1 cellular context compared by ENCODE assay signal in genomic region chr7:44638611-44639557, GRCh38.
TF ChIP-seq lines count a peak whose summit lies in the region.

No MANE protein-coding gene starts in this region.

TF ChIP-seq in HEK293, 187 proteins besides CTCF, POLR2A, EP300 and RAD21 (continued from another document and continues in another):
- TF ChIP-seq ZNF518A (tag by site-specific recombination; conservative IDR thresholded peaks at IDR 0.05; ENCODE audit: low read depth) (peak; percentile 55; the same call in 1 of the 2 replicates), ZNF140 (tag by site-specific recombination; IDR thresholded peaks at IDR 0.05) (no peak), SP2 (tag by site-specific recombination; IDR thresholded peaks at IDR 0.05) (peak; percentile 47; the same call in 1 of the 2 replicates), ZNF585B (tag by site-specific recombination; IDR thresholded peaks at IDR 0.05) (no peak), ZNF580 (tag by site-specific recombination; IDR thresholded peaks at IDR 0.05) (no peak), TSHZ1 (tag by site-specific recombination; IDR thresholded peaks at IDR 0.05; ENCODE audit: borderline replicate concordance) (no peak), ZNF670 (tag by site-specific recombination; IDR thresholded peaks at IDR 0.05; ENCODE audit: low read depth) (no peak), ZNF692 (tag by site-specific recombination; IDR thresholded peaks at IDR 0.05) (peak; percentile 100), ZNF280D (tag by site-specific recombination; IDR thresholded peaks at IDR 0.05) (0 out of 2 replicates have a peak, but pooled peaks have one; percentile 18), ZFP41 (tag by site-specific recombination; IDR thresholded peaks at IDR 0.05; ENCODE audit: borderline replicate concordance) (no peak), GLI2 (tag by site-specific recombination; IDR thresholded peaks at IDR 0.05; ENCODE audit: borderline replicate concordance, low read depth) (no peak), YY2 (tag by site-specific recombination; IDR thresholded peaks at IDR 0.05) (no peak), ZNF16 (tag by site-specific recombination; IDR thresholded peaks at IDR 0.05; ENCODE audit: low read depth) (no peak), ZNF596 (tag by site-specific recombination; IDR thresholded peaks at IDR 0.05) (no peak), HIC1 (tag by site-specific recombination; IDR thresholded peaks at IDR 0.05) (no peak), ELK4 (IDR thresholded peaks at IDR 0.05; ENCODE audit: borderline replicate concordance, low read depth, low read length) (no peak), ZNF146 (tag by site-specific recombination; IDR thresholded peaks at IDR 0.05) (peak; percentile 14; the same call in 1 of the 2 replicates), ZNF707 (tag by site-specific recombination; IDR thresholded peaks at IDR 0.05) (no peak), SP7 (tag by site-specific recombination; IDR thresholded peaks at IDR 0.05) (peak; percentile 68; the same call in 1 of the 2 replicates), AEBP2 (tag by site-specific recombination; IDR thresholded peaks at IDR 0.05; ENCODE audit: borderline replicate concordance) (no peak), ZNF223 (tag by site-specific recombination; IDR thresholded peaks at IDR 0.05) (no peak), KLF10 (tag by site-specific recombination; IDR thresholded peaks at IDR 0.05) (no peak), ZNF354C (tag by site-specific recombination; IDR thresholded peaks at IDR 0.05; ENCODE audit: borderline replicate concordance, low read depth) (no peak), ZNF18 (tag by site-specific recombination; IDR thresholded peaks at IDR 0.05) (no peak), HOXA7 (CRISPR knock-in tag; IDR thresholded peaks at IDR 0.05; ENCODE audit: borderline replicate concordance) (no peak), ZNF138 (tag by site-specific recombination; IDR thresholded peaks at IDR 0.05; ENCODE audit: borderline replicate concordance) (no peak), ZNF324 (tag by site-specific recombination; IDR thresholded peaks at IDR 0.05) (peak; percentile 63; the same call in 1 of the 2 replicates), ZNF10 (tag by site-specific recombination; IDR thresholded peaks at IDR 0.05) (no peak), ZNF501 (tag by site-specific recombination; IDR thresholded peaks at IDR 0.05) (no peak), ZNF548 (tag by site-specific recombination; IDR thresholded peaks at IDR 0.05) (no peak), ZNF544 (tag by site-specific recombination; IDR thresholded peaks at IDR 0.05) (no peak), ZFP3 (tag by site-specific recombination; IDR thresholded peaks at IDR 0.05; ENCODE audit: low read depth) (no peak), ZBTB49 (tag by site-specific recombination; IDR thresholded peaks at IDR 0.05; ENCODE audit: low read depth) (no peak)
